Comparison of ENCODE assay signal across 2 cellular contexts in genomic region chr5:178535299-178536175, GRCh38.
TF ChIP-seq lines count a peak whose summit lies in the region.

No MANE protein-coding gene starts in this region.

TF ChIP-seq in HepG2, 621 proteins besides CTCF, POLR2A, EP300 and RAD21:
- TF ChIP-seq MAZ (IDR thresholded peaks at IDR 0.05; ENCODE audit: borderline replicate concordance, low read depth, low read length) (no peak), MAZ (CRISPR knock-in tag; IDR thresholded peaks at IDR 0.05; ENCODE audit: low read depth) (no peak), ATF6 (CRISPR knock-in tag; conservative IDR thresholded peaks at IDR 0.05) (no peak), ZNF646 (CRISPR knock-in tag; IDR thresholded peaks at IDR 0.05) (no peak), KAT8 (CRISPR knock-in tag; IDR thresholded peaks at IDR 0.05) (no peak), KDM5A (IDR thresholded peaks at IDR 0.05; ENCODE audit: borderline replicate concordance, low read length) (no peak), HES4 (CRISPR knock-in tag; IDR thresholded peaks at IDR 0.05; ENCODE audit: borderline replicate concordance) (no peak), ZNF709 (CRISPR knock-in tag; IDR thresholded peaks at IDR 0.05) (no peak), RXRB (CRISPR knock-in tag; IDR thresholded peaks at IDR 0.05; ENCODE audit: borderline replicate concordance) (no peak), ZNF780A (CRISPR knock-in tag; IDR thresholded peaks at IDR 0.05) (no peak), ZNF235 (CRISPR knock-in tag; IDR thresholded peaks at IDR 0.05; ENCODE audit: borderline replicate concordance) (no peak), MAFF (IDR thresholded peaks at IDR 0.05; ENCODE audit: low read depth, low read length) (no peak)
TF ChIP-seq in HepG2: peak in this region for 0.

TF ChIP-seq in H1, 55 proteins besides CTCF, POLR2A, EP300 and RAD21:
- TF ChIP-seq CBX5 (IDR thresholded peaks at IDR 0.05; ENCODE audit: low read depth, low read length) = no peak
- no peak for TF ChIP-seq CEBPB (IDR thresholded peaks at IDR 0.05; ENCODE audit: low read depth, low read length)
- no peak for TF ChIP-seq SIRT6 (IDR thresholded peaks at IDR 0.05; ENCODE audit: low read length)
- no peak for TF ChIP-seq EZH2 (IDR thresholded peaks at IDR 0.05; ENCODE audit: low read depth, low read length, severe bottlenecking)
- TF ChIP-seq CREB1 (IDR thresholded peaks at IDR 0.05) = no peak
- no peak for TF ChIP-seq RNF2 (IDR thresholded peaks at IDR 0.05; ENCODE audit: borderline replicate concordance, low read depth, low read length, missing control alignments, poor library complexity, severe bottlenecking)
- TF ChIP-seq SP4 (IDR thresholded peaks at IDR 0.05; ENCODE audit: low read length) = no peak
